In the genomic region with DNA sequence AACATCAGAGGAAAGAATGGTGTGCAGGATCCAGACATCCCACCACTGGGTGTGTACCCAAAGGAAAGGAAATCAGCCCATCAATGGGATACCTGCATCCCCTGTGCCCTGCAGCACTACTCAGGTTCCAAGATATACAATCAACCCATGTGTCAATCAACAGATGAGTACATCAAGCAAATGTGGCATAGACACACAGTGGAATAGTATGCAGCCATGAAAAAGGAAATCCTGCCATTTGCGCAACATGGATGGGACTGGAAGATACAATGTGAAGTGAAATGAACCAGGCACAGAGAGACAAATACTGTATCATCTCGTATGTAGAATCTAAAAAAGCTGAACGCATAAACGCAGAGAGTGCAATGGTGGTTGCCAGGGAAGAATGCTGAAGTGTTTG, we compare ENCODE assay signal across 5 cellular contexts. TPM values are rescaled to one million over a fixed set of nuclear protein-coding genes. Genes with fewer than 3 reads are reported as not detected.
A peak's percentile ranks its signal among the peaks of the same experiment; 100 is the strongest.
DNase-seq lines count a peak whose midpoint lies in the region; ATAC-seq, FAIRE-seq and TF ChIP-seq lines count a peak whose summit lies in the region.
"Not testable (repeated sequence)": the region's sequence is repeated elsewhere in the genome, so short reads cannot be mapped to it uniquely, and the experiment has no call there.

No MANE protein-coding gene starts in this region.

- not testable (repeated sequence) for H4K91ac ChIP-seq in H1 (replicated peaks; ENCODE audit: insufficient read length, low read length)

- not testable (repeated sequence) for H4K20me1 ChIP-seq in HCT116 (ENCODE audit: insufficient read depth); H1 (replicated peaks in 1 of 2; ENCODE audit: control insufficient read depth in 1 of 2, insufficient read depth in 2 of 2, low read length in 2 of 2); HepG2 (ENCODE audit: insufficient read depth, low read length)

- TF ChIP-seq POLR2A in A549 (IDR thresholded peaks at IDR 0.05; ENCODE audit: low read length); HCT116 (IDR thresholded peaks at IDR 0.05; ENCODE audit: borderline replicate concordance, extremely low read depth, insufficient read depth, insufficient read length); H1 (IDR thresholded peaks at IDR 0.05; ENCODE audit: control extremely low read depth in 1 of 2, low read depth in 2 of 2, low read length in 2 of 2); HepG2 (IDR thresholded peaks at IDR 0.05; ENCODE audit: insufficient read depth in 1 of 2, low read depth in 2 of 2, low read length in 2 of 2): not testable (repeated sequence)

- not testable (repeated sequence) for DNase-seq in A549 (ENCODE audit: low read depth in 1 of 2, low spot score in 1 of 2); HCT116 (ENCODE audit: low read depth, low spot score); H1 (ENCODE audit: low read depth in 1 of 2, low spot score in 2 of 2); HepG2 (ENCODE audit: low spot score)
- peak; percentile 9 for DNase-seq in RWPE2 (ENCODE audit: low spot score)

- in situ Hi-C loops in HepG2 (cut with HindIII; ENCODE audit: extremely low pct_ligation_motif_present, low pct_unique_long_range_greater_than_20kb): not testable (repeated sequence)

- TF ChIP-seq RAD21 in A549 (conservative IDR thresholded peaks at IDR 0.05 in 1 of 2, IDR thresholded peaks at IDR 0.05 in 1 of 2); HCT116 (IDR thresholded peaks at IDR 0.05; ENCODE audit: low read depth); H1 (IDR thresholded peaks at IDR 0.05 in 1 of 2, conservative IDR thresholded peaks at IDR 0.05 in 1 of 2; ENCODE audit: low read depth in 2 of 2, low read length in 2 of 2); HepG2 (CRISPR knock-in tag; IDR thresholded peaks at IDR 0.05): not testable (repeated sequence)

- H3K36me3 ChIP-seq in HCT116 (ENCODE audit: control insufficient read depth in 1 of 2, insufficient read depth in 2 of 2, low read length in 2 of 2); RWPE2 (ENCODE audit: low read depth); HepG2 (replicated peaks in 1 of 2; ENCODE audit: control insufficient read depth in 1 of 2, insufficient read depth in 2 of 2, low read length in 2 of 2): not testable (repeated sequence)
- peaks cover 0 to 21% (median 8%) of the 10 kb centered on the region in 4 experiments; a peak in 4 of 8 replicates for H3K36me3 ChIP-seq in H1 (ENCODE audit: control insufficient read depth in 2 of 4, insufficient read depth in 4 of 4, low read length in 3 of 4)

- H2BK12ac ChIP-seq in H1 (ENCODE audit: low read depth, low read length): not testable (repeated sequence)

- H3K4me1 ChIP-seq in A549: peaks cover 32% of the 10 kb centered on the region
- peaks cover 13 to 57% of the 10 kb centered on the region in 2 experiments; a peak in 3 of 4 replicates for H3K4me1 ChIP-seq in HCT116 (ENCODE audit: control insufficient read depth in 1 of 2, insufficient read depth in 2 of 2, low read length in 2 of 2)
- H3K4me1 ChIP-seq in RWPE2 (ENCODE audit: insufficient read depth, poor library complexity, severe bottlenecking); H1 (replicated peaks in 1 of 4; ENCODE audit: control insufficient read depth in 3 of 4, insufficient read depth in 4 of 4, low read length in 3 of 4): not testable (repeated sequence)
- peaks cover 53% of the 10 kb centered on the region for H3K4me1 ChIP-seq in HepG2 (ENCODE audit: insufficient read depth, low read length)

- H2BK20ac ChIP-seq in H1 (ENCODE audit: low read length): not testable (repeated sequence)

- not testable (repeated sequence) for H3K23ac ChIP-seq in H1 (ENCODE audit: insufficient read length)

- not testable (repeated sequence) for H3K9ac ChIP-seq in HCT116 (ENCODE audit: low read length); H1 (replicated peaks in 1 of 4; ENCODE audit: extremely low read depth in 1 of 4, low read depth in 3 of 4, low read length in 3 of 4); HepG2 (ENCODE audit: insufficient read depth, low read depth, low read length)

- ATAC-seq in A549; HCT116; RWPE2 (ENCODE audit: low read depth); HepG2: not testable (repeated sequence)

- not testable (repeated sequence) for H2AFZ ChIP-seq in HCT116 (ENCODE audit: low read depth, low read length, poor library complexity, severe bottlenecking); H1 (ENCODE audit: low read length); HepG2 (ENCODE audit: low read length)

- TF ChIP-seq EP300 in A549 (IDR thresholded peaks at IDR 0.05); H1 (IDR thresholded peaks at IDR 0.05; ENCODE audit: borderline replicate concordance in 1 of 2, low read depth in 2 of 2, low read length in 2 of 2); HepG2 (IDR thresholded peaks at IDR 0.05; ENCODE audit: low read depth in 2 of 2, low read length in 2 of 2); HepG2 (CRISPR knock-in tag; IDR thresholded peaks at IDR 0.05; ENCODE audit: borderline replicate concordance): not testable (repeated sequence)

- FAIRE-seq in A549 (lab: Jason Lieb, UNC); H1 (lab: Jason Lieb, UNC); HepG2 (lab: Jason Lieb, UNC): not testable (repeated sequence)

- not testable (repeated sequence) for H3K9me3 ChIP-seq in A549; HCT116 (ENCODE audit: control insufficient read depth in 1 of 2, insufficient read depth in 1 of 2, low read depth in 1 of 2, low read length in 2 of 2); RWPE2 (ENCODE audit: severe bottlenecking); HepG2 (ENCODE audit: low read length)
- peaks cover 35 to 43% of the 10 kb centered on the region in 2 experiments for H3K9me3 ChIP-seq in H1 (ENCODE audit: insufficient read depth in 2 of 2, low read depth in 1 of 2, low read length in 1 of 2)

- H3K9me2 ChIP-seq in HCT116 (ENCODE audit: insufficient read depth): not testable (repeated sequence)

- not testable (repeated sequence) for H3K4me3 ChIP-seq in A549; HCT116 (replicated peaks in 1 of 2; ENCODE audit: low read depth in 1 of 2, low read length in 2 of 2); RWPE2 (ENCODE audit: severe bottlenecking); H1 (ENCODE audit: extremely low read depth in 1 of 4, insufficient read depth in 2 of 4, low read depth in 3 of 4, low read length in 4 of 4); HepG2 (replicated peaks in 1 of 3; ENCODE audit: insufficient read depth in 1 of 3, low read depth in 2 of 3, low read length in 3 of 3)

- H3K23me2 ChIP-seq in H1 (ENCODE audit: low read depth, low read length): not testable (repeated sequence)

- peaks cover 19% of the 10 kb centered on the region for H3K79me1 ChIP-seq in H1 (ENCODE audit: low read depth, low read length)

- not testable (repeated sequence) for H3K56ac ChIP-seq in H1 (replicated peaks; ENCODE audit: insufficient read length, low read depth, low read length)

- POLR2A ChIA-PET in A549 (lab: Yijun Ruan, JAX); HCT116 (lab: Charles Lee); H1 (lab: Charles Lee; ENCODE audit: partially characterized antibody); HepG2 (lab: Yijun Ruan, JAX): not testable (repeated sequence)

- H2BK15ac ChIP-seq in H1 (ENCODE audit: low read length): not testable (repeated sequence)

- H3K4me2 ChIP-seq in A549; H1 (ENCODE audit: insufficient read depth in 1 of 2, low read depth in 2 of 2, low read length in 2 of 2); HepG2 (ENCODE audit: low read depth, low read length): not testable (repeated sequence)
- H3K4me2 ChIP-seq in HCT116 (ENCODE audit: low read length): peak overlapping the region; percentile 56

- not testable (repeated sequence) for TF ChIP-seq CTCF in A549 (IDR thresholded peaks at IDR 0.05); HCT116 (IDR thresholded peaks at IDR 0.05 in 2 of 3, conservative IDR thresholded peaks at IDR 0.05 in 1 of 3; ENCODE audit: borderline replicate concordance in 1 of 3, insufficient read depth in 1 of 3, low read depth in 2 of 3, low read length in 2 of 3); RWPE2 (IDR thresholded peaks at IDR 0.05; ENCODE audit: poor library complexity, severe bottlenecking); H1 (IDR thresholded peaks at IDR 0.05; ENCODE audit: control extremely low read depth in 1 of 3, insufficient read depth in 1 of 3, low read depth in 1 of 3, low read length in 3 of 3); HepG2 (CRISPR knock-in tag; IDR thresholded peaks at IDR 0.05)

- H3K18ac ChIP-seq in H1 (ENCODE audit: extremely low read depth, low read length): not testable (repeated sequence)

- not testable (repeated sequence) for H4K5ac ChIP-seq in H1 (ENCODE audit: insufficient read length, low read depth, low read length)

- BruUV-seq in HCT116 (replicated peaks; lab: Mats Ljungman, UMichigan); HepG2 (replicated peaks; lab: Mats Ljungman, UMichigan): not testable (repeated sequence)

- H2BK5ac ChIP-seq in H1 (ENCODE audit: low read depth, low read length): not testable (repeated sequence)

- RAD21 ChIA-PET in HCT116 (lab: Charles Lee; ENCODE audit: low non-redundant PET in 1 of 2, low total read pairs in 2 of 2, uncharacterized antibody in 2 of 2, unreplicated experiment in 2 of 2): not testable (repeated sequence)

- not testable (repeated sequence) for H4K8ac ChIP-seq in H1 (ENCODE audit: extremely low read depth, insufficient read depth, low read length)

- H2BK120ac ChIP-seq in H1 (replicated peaks; ENCODE audit: low read depth, low read length): not testable (repeated sequence)

- intact Hi-C loops in HCT116 (cut with micrococcal nuclease): loop anchor here (5.0 kb wide), 1 partner anchor 1018 kb away; a partner anchor contains a TSS
- intact Hi-C loops in HepG2 (cut with micrococcal nuclease; ENCODE audit: unreplicated experiment): loop anchor here (5.0 kb wide), 1 partner anchor 68 kb away; no protein-coding TSS in a partner anchor

- H3K27ac ChIP-seq in A549; RWPE2 (ENCODE audit: poor library complexity, severe bottlenecking); H1 (ENCODE audit: low read depth, low read length); HepG2 (ENCODE audit: extremely low read length, insufficient read depth, low read length): not testable (repeated sequence)
- H3K27ac ChIP-seq in HCT116 (ENCODE audit: low read depth, low read length): peak overlapping the region; percentile 35; the same call in 1 of the 2 replicates

- H3K79me2 ChIP-seq in HCT116 (ENCODE audit: insufficient read depth, low read length) (peaks cover 27% of the 10 kb centered on the region), H1 (ENCODE audit: control insufficient read depth in 1 of 2, insufficient read depth in 2 of 2, low read length in 2 of 2) (peaks cover 9 to 84% of the 10 kb centered on the region in 2 experiments), HepG2 (ENCODE audit: insufficient read depth, low read length) (peaks cover 37% of the 10 kb centered on the region)

- 86% methylated on average over 4 of the region's 4 CpGs for WGBS in A549 (ENCODE audit: missing lambda C conversion rate)
- WGBS in H1 (ENCODE audit: extremely low coverage in 1 of 2, insufficient coverage in 1 of 2, insufficient read length in 1 of 2, insufficient replicate concordance in 2 of 2, low coverage in 1 of 2, low lambda C conversion rate in 2 of 2, missing lambda C conversion rate in 1 of 2), 2 experiments: 98% methylated on average over 4 of the region's 4 CpGs; no CpG with 5 or more reads in 1 of the 2 experiments
- WGBS in HepG2 (ENCODE audit: low lambda C conversion rate): 93% methylated on average over 4 of the region's 4 CpGs

- not testable (repeated sequence) for H3K14ac ChIP-seq in H1 (ENCODE audit: insufficient read length)

- CTCF ChIA-PET in A549 (lab: Yijun Ruan, JAX); HCT116 (lab: Charles Lee); H1 (lab: Charles Lee; ENCODE audit: partially characterized antibody); HepG2 (lab: Yijun Ruan, JAX; ENCODE audit: low intra/inter-chr PET ratio, low total read pairs): not testable (repeated sequence)

- H3K4ac ChIP-seq in H1 (replicated peaks; ENCODE audit: insufficient read length, low read depth, low read length): not testable (repeated sequence)

- H3K27me3 ChIP-seq in HCT116 (ENCODE audit: insufficient read depth, low read length); RWPE2 (ENCODE audit: insufficient read depth, poor library complexity, severe bottlenecking); H1 (replicated peaks in 1 of 4; ENCODE audit: control insufficient read depth in 3 of 4, extremely low read depth in 1 of 4, insufficient read depth in 3 of 4, low read length in 3 of 4); HepG2 (ENCODE audit: control insufficient read depth in 1 of 2, insufficient read depth in 2 of 2, low read length in 2 of 2): not testable (repeated sequence)

- H2AK5ac ChIP-seq in H1 (ENCODE audit: low read depth, low read length): peak overlapping the region; percentile 45; the same call in 1 of the 2 replicates

RNA-seq across cellular contexts. Expression of a gene that starts 30.9 kb away (rescaled TPM):
- polyA plus RNA-seq in A549 (2011; rRNA removed) (56.3 and 71.6 TPM in 2 replicates), A549 (2017; fragmentation: RNase III; extraction: RNeasy Plus Mini Kit Qiagen cat#74134 plus additional on column Dnase treatment) (26.2 to 32.1 TPM (median 29.7 TPM) in 3 replicates), H1 (2011; rRNA removed) (43.4 and 46.8 TPM in 2 replicates), HepG2 (2011; rRNA removed) (24.3 and 28.9 TPM in 2 replicates)
- 59.4 and 59.7 TPM in 2 replicates for polyA plus RNA-seq in A549 (2012; cell fraction: cytosol; rRNA removed)
- polyA plus RNA-seq in A549 (2012; cell fraction: nucleus; rRNA removed): 43.1 and 45.8 TPM in 2 replicates
- polyA minus RNA-seq in A549 (2011; rRNA and poly(A)+ RNA removed): 56.4 and 62.1 TPM in 2 replicates
- total RNA-seq in HCT116 (2021; ENCODE audit: unreplicated experiment) (11.9 TPM), HepG2 (2016; rRNA removed; fragmentation: Illumina TruSeq; extraction: Trizol) (11.4 and 15.5 TPM in 2 replicates)
- 14.0 and 15.9 TPM in 2 replicates for polyA plus RNA-seq in HCT116 (2012)
- 29.1 and 35.1 TPM in 2 replicates for total RNA-seq in H1 (2021; fragmentation: NEBNext Ultra II Directional; extraction: Animal tissue kit (Norgen Biotek cat#: 25700))
- 36.5 TPM for polyA plus RNA-seq in H1 (2011; cell fraction: cytosol; rRNA removed)
- 54.8 TPM for polyA plus RNA-seq in H1 (2011; cell fraction: nucleus; rRNA removed)
- 29.2 to 34.0 TPM (median 33.8 TPM) in 4 replicates for polyA plus RNA-seq in H1 (2012, experiment 1 of 2)
- polyA plus RNA-seq in H1 (2012, experiment 2 of 2): 30.9 TPM
- 22.1 TPM for polyA plus RNA-seq in H1 (2013, experiment 1 of 2)
- 23.6 TPM for polyA plus RNA-seq in H1 (2013, experiment 2 of 2)
- polyA minus RNA-seq in H1 (2011; rRNA and poly(A)+ RNA removed): 51.6 and 57.5 TPM in 2 replicates
- 15.0 TPM for polyA minus RNA-seq in H1 (2011; cell fraction: cytosol; rRNA and poly(A)+ RNA removed)
- polyA minus RNA-seq in H1 (2011; cell fraction: nucleus; rRNA and poly(A)+ RNA removed): 45.8 TPM
- total RNA-seq in HepG2 (2016; cell fraction: cytosol; rRNA removed; fragmentation: Illumina TruSeq; extraction: Trizol; ENCODE audit: low read depth): 17.0 and 17.1 TPM in 2 replicates
- 12.0 and 16.4 TPM in 2 replicates for total RNA-seq in HepG2 (2016; cell fraction: insoluble cytoplasmic fraction; rRNA removed; fragmentation: Illumina TruSeq; extraction: Trizol)
- total RNA-seq in HepG2 (2016; cell fraction: membrane; rRNA removed; fragmentation: Illumina TruSeq; extraction: Trizol): 20.4 and 22.0 TPM in 2 replicates
- 10.0 and 12.2 TPM in 2 replicates for total RNA-seq in HepG2 (2016; cell fraction: nucleus; rRNA removed; fragmentation: Illumina TruSeq; extraction: Trizol)
- polyA plus RNA-seq in HepG2 (2011; cell fraction: cytosol; rRNA removed): 43.6 and 44.6 TPM in 2 replicates
- 19.8 and 21.8 TPM in 2 replicates for polyA plus RNA-seq in HepG2 (2011; cell fraction: nucleus; rRNA removed)
- 27.9 and 45.4 TPM in 2 replicates for polyA plus RNA-seq in HepG2 (2012)
- 32.7 and 33.4 TPM in 2 replicates for polyA plus RNA-seq in HepG2 (2016; cell fraction: cytosol; fragmentation: Illumina TruSeq; extraction: Trizol; ENCODE audit: low read depth)
- 17.5 and 19.2 TPM in 2 replicates for polyA plus RNA-seq in HepG2 (2016; cell fraction: insoluble cytoplasmic fraction; fragmentation: Illumina TruSeq; extraction: Trizol; ENCODE audit: low read depth)
- 32.3 and 33.0 TPM in 2 replicates for polyA plus RNA-seq in HepG2 (2016; cell fraction: membrane; fragmentation: Illumina TruSeq; extraction: Trizol; ENCODE audit: low read depth)
- 15.6 and 21.5 TPM in 2 replicates for polyA plus RNA-seq in HepG2 (2016; cell fraction: nucleus; fragmentation: Illumina TruSeq; extraction: Trizol; ENCODE audit: insufficient read depth, low read depth)
- polyA minus RNA-seq in HepG2 (2011; rRNA and poly(A)+ RNA removed; ENCODE audit: low replicate concordance): 43.4 and 47.9 TPM in 2 replicates
- 18.8 and 19.4 TPM in 2 replicates for polyA minus RNA-seq in HepG2 (2011; cell fraction: cytosol; rRNA and poly(A)+ RNA removed)
- 16.5 and 19.1 TPM in 2 replicates for polyA minus RNA-seq in HepG2 (2011; cell fraction: nucleus; rRNA and poly(A)+ RNA removed)

RNA-seq across cellular contexts. Expression of a gene that starts 30.9 kb away (rescaled TPM):
- 21.1 and 21.9 TPM in 2 replicates for polyA plus RNA-seq in A549 (2011; rRNA removed)
- polyA plus RNA-seq in A549 (2012; cell fraction: cytosol; rRNA removed): 25.2 and 37.3 TPM in 2 replicates
- polyA plus RNA-seq in A549 (2012; cell fraction: nucleus; rRNA removed): 23.5 and 26.6 TPM in 2 replicates
- polyA plus RNA-seq in A549 (2017; fragmentation: RNase III; extraction: RNeasy Plus Mini Kit Qiagen cat#74134 plus additional on column Dnase treatment): 17.0 to 19.7 TPM (median 18.9 TPM) in 3 replicates
- polyA minus RNA-seq in A549 (2011; rRNA and poly(A)+ RNA removed): 19.4 and 25.5 TPM in 2 replicates
- total RNA-seq in HCT116 (2021; ENCODE audit: unreplicated experiment): 21.0 TPM
- polyA plus RNA-seq in HCT116 (2012): 10.7 and 11.8 TPM in 2 replicates
- 45.8 and 46.4 TPM in 2 replicates for total RNA-seq in H1 (2021; fragmentation: NEBNext Ultra II Directional; extraction: Animal tissue kit (Norgen Biotek cat#: 25700))
- 28.5 and 41.4 TPM in 2 replicates for polyA plus RNA-seq in H1 (2011; rRNA removed)
- 33.4 TPM for polyA plus RNA-seq in H1 (2011; cell fraction: cytosol; rRNA removed)
- polyA plus RNA-seq in H1 (2011; cell fraction: nucleus; rRNA removed): 34.7 TPM
- 23.6 to 30.7 TPM (median 29.1 TPM) in 4 replicates for polyA plus RNA-seq in H1 (2012, experiment 1 of 2)
- polyA plus RNA-seq in H1 (2012, experiment 2 of 2): 29.3 TPM
- 19.5 TPM for polyA plus RNA-seq in H1 (2013, experiment 1 of 2)
- 17.9 TPM for polyA plus RNA-seq in H1 (2013, experiment 2 of 2)
- polyA minus RNA-seq in H1 (2011; rRNA and poly(A)+ RNA removed): 29.9 and 30.2 TPM in 2 replicates
- 40.1 TPM for polyA minus RNA-seq in H1 (2011; cell fraction: cytosol; rRNA and poly(A)+ RNA removed)
- polyA minus RNA-seq in H1 (2011; cell fraction: nucleus; rRNA and poly(A)+ RNA removed): 31.7 TPM
- 28.9 and 29.8 TPM in 2 replicates for total RNA-seq in HepG2 (2016; rRNA removed; fragmentation: Illumina TruSeq; extraction: Trizol)
- total RNA-seq in HepG2 (2016; cell fraction: cytosol; rRNA removed; fragmentation: Illumina TruSeq; extraction: Trizol; ENCODE audit: low read depth): 4.7 and 6.3 TPM in 2 replicates
- total RNA-seq in HepG2 (2016; cell fraction: insoluble cytoplasmic fraction; rRNA removed; fragmentation: Illumina TruSeq; extraction: Trizol): 24.4 and 29.9 TPM in 2 replicates
- total RNA-seq in HepG2 (2016; cell fraction: membrane; rRNA removed; fragmentation: Illumina TruSeq; extraction: Trizol): 21.5 and 24.7 TPM in 2 replicates
- total RNA-seq in HepG2 (2016; cell fraction: nucleus; rRNA removed; fragmentation: Illumina TruSeq; extraction: Trizol): 14.1 and 17.2 TPM in 2 replicates
- polyA plus RNA-seq in HepG2 (2011; rRNA removed): 20.0 and 24.1 TPM in 2 replicates
- 17.2 and 25.9 TPM in 2 replicates for polyA plus RNA-seq in HepG2 (2011; cell fraction: cytosol; rRNA removed)
- 15.2 and 18.2 TPM in 2 replicates for polyA plus RNA-seq in HepG2 (2011; cell fraction: nucleus; rRNA removed)
- polyA plus RNA-seq in HepG2 (2012): 18.2 TPM in 2 replicates
- 3.0 and 3.2 TPM in 2 replicates for polyA plus RNA-seq in HepG2 (2016; cell fraction: cytosol; fragmentation: Illumina TruSeq; extraction: Trizol; ENCODE audit: low read depth)
- polyA plus RNA-seq in HepG2 (2016; cell fraction: insoluble cytoplasmic fraction; fragmentation: Illumina TruSeq; extraction: Trizol; ENCODE audit: low read depth): 25.3 and 26.7 TPM in 2 replicates
- 10.1 and 11.7 TPM in 2 replicates for polyA plus RNA-seq in HepG2 (2016; cell fraction: membrane; fragmentation: Illumina TruSeq; extraction: Trizol; ENCODE audit: low read depth)
- 17.2 and 17.7 TPM in 2 replicates for polyA plus RNA-seq in HepG2 (2016; cell fraction: nucleus; fragmentation: Illumina TruSeq; extraction: Trizol; ENCODE audit: insufficient read depth, low read depth)
- polyA minus RNA-seq in HepG2 (2011; rRNA and poly(A)+ RNA removed; ENCODE audit: low replicate concordance): 51.4 and 60.3 TPM in 2 replicates
- polyA minus RNA-seq in HepG2 (2011; cell fraction: cytosol; rRNA and poly(A)+ RNA removed): 25.4 and 30.2 TPM in 2 replicates
- polyA minus RNA-seq in HepG2 (2011; cell fraction: nucleus; rRNA and poly(A)+ RNA removed): 10.9 and 13.4 TPM in 2 replicates
